ENCODE assay signal across 14 cellular contexts in genomic region chr5:155726267-155726666, GRCh38.
DNase-seq lines count a peak whose midpoint lies in the region; ATAC-seq and TF ChIP-seq lines count a peak whose summit lies in the region.
"Had no signal": no experiment of that assay in that cellular context is flagged by ENCODE, and none has a peak within 500 bp of the region (broad histone marks: within the 10 kb centered on the region; RNA-seq: fewer than 3 reads in every experiment).

No MANE protein-coding gene starts in this region.

- H3K4me3 Mint-ChIP-seq in WTC11, result 0 out of 2 replicates have a peak overlapping the region, but pooled peaks have one; percentile 25
- H3K4me3 Mint-ChIP-seq: activated CD4-positive, alpha-beta memory T cell treated with anti-CD3 and anti-CD28 coated beads for 36 hours; activated naive CD8-positive, alpha-beta T cell; T-helper 1 cell treated with Interleukin-12 subunit alpha and Interleukin-12 subunit beta and Interleukin-4 antibody, amounts not matched to agents 30 μg/mL and 1 μg/mL, for 36 hours had no signal

- intact Hi-C loops in posterior cingulate gyrus (cut with DNase I), result no loop called here

- DNase-seq in DMS53 (lab: John Stamatoyannopoulos, UW), result peak; percentile 21
- DNase-seq in DMS53 treated with DMSO at 0.1 percent for 48 hours (lab: John Stamatoyannopoulos, UW; ENCODE audit: unreplicated experiment), result no peak
- DNase-seq in WTC11 (ENCODE audit: low spot score), result peak; percentile 59
- DNase-seq in foreskin melanocyte, result peak; percentile 22
- peak; percentile 11 for DNase-seq in renal cortical epithelial cell (ENCODE audit: low read depth)
- DNase-seq in posterior cingulate gyrus, result no peak
- DNase-seq: 8988T; activated CD4-positive, alpha-beta memory T cell treated with anti-CD3 and anti-CD28 coated beads for 36 hours; NCI-H1694 treated with DMSO at 0.1 percent for 48 hours had no signal

- ATAC-seq in WTC11, result no peak
- no peak for ATAC-seq in HG02571 (IDR thresholded peaks at IDR 0.05; ENCODE audit: unreplicated experiment)
- ATAC-seq in HG03025 (IDR thresholded peaks at IDR 0.05; ENCODE audit: low FRiP score, unreplicated experiment), result no peak
- ATAC-seq: heart right ventricle had no signal

- H3K9me3 Mint-ChIP-seq in WTC11, result no peaks in the 10 kb centered on the region
- H3K9me3 Mint-ChIP-seq: activated CD4-positive, alpha-beta memory T cell treated with anti-CD3 and anti-CD28 coated beads for 36 hours; T-helper 1 cell treated with Interleukin-12 subunit alpha and Interleukin-12 subunit beta and Interleukin-4 antibody, amounts not matched to agents 30 μg/mL and 1 μg/mL, for 36 hours had no signal

- no peak for TF ChIP-seq CTCF in WTC11 (IDR thresholded peaks at IDR 0.05)

- H3K36me3 Mint-ChIP-seq in WTC11, result no peaks in the 10 kb centered on the region
- H3K36me3 Mint-ChIP-seq: activated CD4-positive, alpha-beta memory T cell treated with anti-CD3 and anti-CD28 coated beads for 36 hours; activated naive CD8-positive, alpha-beta T cell had no signal

- H3K27ac Mint-ChIP-seq in WTC11, result no peak overlapping the region
- H3K27ac Mint-ChIP-seq: activated CD4-positive, alpha-beta memory T cell treated with anti-CD3 and anti-CD28 coated beads for 36 hours; activated naive CD8-positive, alpha-beta T cell had no signal

- H3K27me3 Mint-ChIP-seq in WTC11 (ENCODE audit: low read depth), result peaks cover 73% of the 10 kb centered on the region

- peaks cover 16% of the 10 kb centered on the region for H3K4me1 Mint-ChIP-seq in WTC11

- CTCF ChIA-PET in WTC11 (lab: Charles Lee), result interaction anchor here (1.3 kb wide), 1 partner anchor 26 kb away, joined by 6 read pairs; no protein-coding TSS in a partner anchor

- POLR2A ChIA-PET in WTC11 (lab: Charles Lee), result no interaction called here

TF ChIP-seq in WTC11, 78 proteins besides CTCF, POLR2A, EP300 and RAD21 (continues in another document):
- TF ChIP-seq, protein P1, sequence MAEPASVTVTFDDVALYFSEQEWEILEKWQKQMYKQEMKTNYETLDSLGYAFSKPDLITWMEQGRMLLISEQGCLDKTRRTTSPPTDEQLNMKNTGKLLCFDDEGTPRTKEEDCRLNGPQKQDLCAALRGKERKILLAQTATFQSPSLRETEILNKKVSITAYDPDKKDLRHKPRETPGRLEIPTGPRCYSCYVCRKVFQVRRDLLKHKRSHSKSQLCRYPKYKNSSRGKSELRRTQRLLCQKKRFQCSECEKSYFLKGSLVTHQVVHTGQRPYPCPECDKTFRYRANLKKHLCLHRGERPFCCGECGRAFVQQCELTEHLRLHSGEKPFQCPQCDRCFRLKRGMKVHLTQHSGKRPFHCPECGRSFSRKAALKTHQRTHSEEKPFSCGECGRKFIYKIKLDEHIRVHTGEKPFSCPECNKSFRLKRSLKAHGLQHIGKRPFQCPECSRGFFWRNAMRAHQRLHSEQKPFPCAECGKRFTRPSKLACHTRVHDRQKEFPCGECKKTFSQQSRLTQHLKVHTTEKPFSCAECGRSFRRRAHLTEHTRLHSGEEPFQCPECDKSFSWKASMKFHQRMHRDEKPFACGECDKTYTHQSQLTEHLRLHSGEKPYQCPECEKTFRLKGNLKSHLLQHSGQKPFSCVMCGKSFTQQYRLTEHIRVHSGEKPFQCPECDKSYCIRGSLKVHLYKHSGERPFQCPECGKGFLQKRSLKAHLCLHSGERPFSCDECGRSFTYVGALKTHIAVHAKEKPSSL (CRISPR knock-in tag; conservative IDR thresholded peaks at IDR 0.05), result no peak
- TF ChIP-seq, protein P2, sequence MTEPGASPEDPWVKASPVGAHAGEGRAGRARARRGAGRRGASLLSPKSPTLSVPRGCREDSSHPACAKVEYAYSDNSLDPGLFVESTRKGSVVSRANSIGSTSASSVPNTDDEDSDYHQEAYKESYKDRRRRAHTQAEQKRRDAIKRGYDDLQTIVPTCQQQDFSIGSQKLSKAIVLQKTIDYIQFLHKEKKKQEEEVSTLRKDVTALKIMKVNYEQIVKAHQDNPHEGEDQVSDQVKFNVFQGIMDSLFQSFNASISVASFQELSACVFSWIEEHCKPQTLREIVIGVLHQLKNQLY (CRISPR knock-in tag; IDR thresholded peaks at IDR 0.05), result no peak
- TF ChIP-seq TCF7 (CRISPR knock-in tag; IDR thresholded peaks at IDR 0.05; ENCODE audit: low read depth) (no peak), ZNF219 (CRISPR knock-in tag; IDR thresholded peaks at IDR 0.05; ENCODE audit: borderline replicate concordance) (0 out of 2 replicates have a peak, but pooled peaks have one; percentile 41), ZNF232 (CRISPR knock-in tag; IDR thresholded peaks at IDR 0.05) (0 out of 2 replicates have a peak, but pooled peaks have one; percentile 37), ZNF512 (CRISPR knock-in tag; IDR thresholded peaks at IDR 0.05; ENCODE audit: borderline replicate concordance) (no peak), ETV6 (CRISPR knock-in tag; IDR thresholded peaks at IDR 0.05) (no peak), STAT6 (CRISPR knock-in tag; conservative IDR thresholded peaks at IDR 0.05; ENCODE audit: low read depth) (no peak), ZBTB21 (CRISPR knock-in tag; IDR thresholded peaks at IDR 0.05; ENCODE audit: borderline replicate concordance) (no peak), RELA (CRISPR knock-in tag; IDR thresholded peaks at IDR 0.05; ENCODE audit: borderline replicate concordance) (no peak), HMGA2 (CRISPR knock-in tag; IDR thresholded peaks at IDR 0.05) (no peak)
- TF ChIP-seq, protein P3, sequence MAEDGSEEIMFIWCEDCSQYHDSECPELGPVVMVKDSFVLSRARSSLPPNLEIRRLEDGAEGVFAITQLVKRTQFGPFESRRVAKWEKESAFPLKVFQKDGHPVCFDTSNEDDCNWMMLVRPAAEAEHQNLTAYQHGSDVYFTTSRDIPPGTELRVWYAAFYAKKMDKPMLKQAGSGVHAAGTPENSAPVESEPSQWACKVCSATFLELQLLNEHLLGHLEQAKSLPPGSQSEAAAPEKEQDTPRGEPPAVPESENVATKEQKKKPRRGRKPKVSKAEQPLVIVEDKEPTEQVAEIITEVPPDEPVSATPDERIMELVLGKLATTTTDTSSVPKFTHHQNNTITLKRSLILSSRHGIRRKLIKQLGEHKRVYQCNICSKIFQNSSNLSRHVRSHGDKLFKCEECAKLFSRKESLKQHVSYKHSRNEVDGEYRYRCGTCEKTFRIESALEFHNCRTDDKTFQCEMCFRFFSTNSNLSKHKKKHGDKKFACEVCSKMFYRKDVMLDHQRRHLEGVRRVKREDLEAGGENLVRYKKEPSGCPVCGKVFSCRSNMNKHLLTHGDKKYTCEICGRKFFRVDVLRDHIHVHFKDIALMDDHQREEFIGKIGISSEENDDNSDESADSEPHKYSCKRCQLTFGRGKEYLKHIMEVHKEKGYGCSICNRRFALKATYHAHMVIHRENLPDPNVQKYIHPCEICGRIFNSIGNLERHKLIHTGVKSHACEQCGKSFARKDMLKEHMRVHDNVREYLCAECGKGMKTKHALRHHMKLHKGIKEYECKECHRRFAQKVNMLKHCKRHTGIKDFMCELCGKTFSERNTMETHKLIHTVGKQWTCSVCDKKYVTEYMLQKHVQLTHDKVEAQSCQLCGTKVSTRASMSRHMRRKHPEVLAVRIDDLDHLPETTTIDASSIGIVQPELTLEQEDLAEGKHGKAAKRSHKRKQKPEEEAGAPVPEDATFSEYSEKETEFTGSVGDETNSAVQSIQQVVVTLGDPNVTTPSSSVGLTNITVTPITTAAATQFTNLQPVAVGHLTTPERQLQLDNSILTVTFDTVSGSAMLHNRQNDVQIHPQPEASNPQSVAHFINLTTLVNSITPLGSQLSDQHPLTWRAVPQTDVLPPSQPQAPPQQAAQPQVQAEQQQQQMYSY (CRISPR knock-in tag; IDR thresholded peaks at IDR 0.05), result no peak

Comparison
In these comparisons a context has a peak if more than half of its experiments do, and no peak if none do; other contexts are left out.
1. DNase-seq: peak in DMS53 (single experiment), WTC11 (single experiment), foreskin melanocyte (single experiment) and renal cortical epithelial cell (single experiment); none in DMS53 treated with DMSO at 0.1 percent for 48 hours (single experiment) and posterior cingulate gyrus (0 of 10).